Comparison of ENCODE assay signal across 8 cellular contexts in genomic region chr7:150270101-150270824, GRCh38. TPM values are rescaled to one million over a fixed set of nuclear protein-coding genes. Genes with fewer than 3 reads are reported as not detected.
A peak's percentile ranks its signal among the peaks of the same experiment; 100 is the strongest.
DNase-seq lines count a peak whose midpoint lies in the region; ATAC-seq, FAIRE-seq and TF ChIP-seq lines count a peak whose summit lies in the region.
"Not testable (repeated sequence)": the region's sequence is repeated elsewhere in the genome, so short reads cannot be mapped to it uniquely, and the experiment has no call there.
"Had no signal": no experiment of that assay in that cellular context is flagged by ENCODE, and none has a peak within 500 bp of the region (broad histone marks: within the 10 kb centered on the region; RNA-seq: fewer than 3 reads in every experiment).

No MANE protein-coding gene starts in this region.

- not testable (repeated sequence) for H4K20me1 ChIP-seq in MM.1S (ENCODE audit: insufficient read depth, low read length); HepG2 (ENCODE audit: insufficient read depth, low read length)

- H3K79me2 ChIP-seq in MM.1S (ENCODE audit: low read length); HepG2 (ENCODE audit: insufficient read depth, low read length): not testable (repeated sequence)

- not testable (repeated sequence) for H3K36me3 ChIP-seq in MM.1S (replicated peaks; ENCODE audit: insufficient read depth, low read length); bronchial epithelial cell (ENCODE audit: control insufficient read depth, insufficient read depth, low read length); HepG2 (replicated peaks in 1 of 2; ENCODE audit: control insufficient read depth in 1 of 2, insufficient read depth in 2 of 2, low read length in 2 of 2); psoas muscle (ENCODE audit: insufficient read depth in 1 of 2, low read depth in 1 of 2); aorta (ENCODE audit: control insufficient read depth in 1 of 2, insufficient read depth in 2 of 2, low read length in 1 of 2)

- peak; percentile 61 for FAIRE-seq in GM12891 (lab: Jason Lieb, UNC)
- FAIRE-seq in bronchial epithelial cell (lab: Jason Lieb, UNC) = peak; percentile 86
- not testable (repeated sequence) for FAIRE-seq in HepG2 (lab: Jason Lieb, UNC)

- DNase-seq in GM12891 (ENCODE audit: insufficient read length, low spot score); bronchial epithelial cell (ENCODE audit: low read depth); HepG2 (ENCODE audit: low spot score); psoas muscle; aorta: not testable (repeated sequence)
- DNase-seq in MM.1S (peak; percentile 22), RPMI8226 (peak; percentile 4)

- not testable (repeated sequence) for H3K4me3 ChIP-seq in MM.1S (ENCODE audit: low read length); bronchial epithelial cell (ENCODE audit: low read depth, low read length); HepG2 (replicated peaks in 1 of 3; ENCODE audit: insufficient read depth in 1 of 3, low read depth in 2 of 3, low read length in 3 of 3); psoas muscle; aorta (ENCODE audit: low read length in 2 of 2)

- not testable (repeated sequence) for H3K27ac ChIP-seq in MM.1S (ENCODE audit: low read length); HepG2 (ENCODE audit: extremely low read length, insufficient read depth, low read length); psoas muscle; aorta (ENCODE audit: low read depth in 1 of 2, low read length in 2 of 2)

- TF ChIP-seq EP300 in HepG2 (IDR thresholded peaks at IDR 0.05; ENCODE audit: low read depth in 2 of 2, low read length in 2 of 2); HepG2 (CRISPR knock-in tag; IDR thresholded peaks at IDR 0.05; ENCODE audit: borderline replicate concordance): not testable (repeated sequence)

- H3K9ac ChIP-seq in MM.1S (ENCODE audit: low read length); HepG2 (ENCODE audit: insufficient read depth, low read depth, low read length): not testable (repeated sequence)

- intact Hi-C loops in HepG2 (cut with micrococcal nuclease; ENCODE audit: unreplicated experiment); psoas muscle (cut with DNase I): not testable (repeated sequence)
- intact Hi-C loops in aorta (cut with DNase I) = loop anchor here (10.0 kb wide), 1 partner anchor 385 kb away; no protein-coding TSS in a partner anchor

- H3K27me3 ChIP-seq in MM.1S (replicated peaks; ENCODE audit: insufficient read depth, low read length); bronchial epithelial cell (ENCODE audit: control insufficient read depth, insufficient read depth, low read length); HepG2 (ENCODE audit: control insufficient read depth in 1 of 2, insufficient read depth in 2 of 2, low read length in 2 of 2); psoas muscle (ENCODE audit: insufficient read depth in 3 of 3, low read length in 2 of 3); aorta (ENCODE audit: control insufficient read depth in 1 of 2, insufficient read depth in 2 of 2, low read length in 1 of 2): not testable (repeated sequence)

- not testable (repeated sequence) for TF ChIP-seq RAD21 in HepG2 (CRISPR knock-in tag; IDR thresholded peaks at IDR 0.05)

- in situ Hi-C loops in HepG2 (cut with HindIII; ENCODE audit: extremely low pct_ligation_motif_present, low pct_unique_long_range_greater_than_20kb) = not testable (repeated sequence)

- not testable (repeated sequence) for H3K4me1 ChIP-seq in MM.1S (ENCODE audit: low read length); HepG2 (ENCODE audit: insufficient read depth, low read length); psoas muscle; aorta (ENCODE audit: control insufficient read depth in 1 of 2, insufficient read depth in 2 of 2, low read length in 2 of 2)

- not testable (repeated sequence) for H3K4me2 ChIP-seq in MM.1S (ENCODE audit: low read depth, low read length); HepG2 (ENCODE audit: low read depth, low read length)

- CTCF ChIA-PET in HepG2 (lab: Yijun Ruan, JAX; ENCODE audit: low intra/inter-chr PET ratio, low total read pairs) = not testable (repeated sequence)

- ATAC-seq in HepG2 = not testable (repeated sequence)
- ATAC-seq in psoas muscle (peak; percentile 50 to 78 (median 63)), aorta (ENCODE audit: low FRiP score) (peak; percentile 31)

- H3K9me2 ChIP-seq in MM.1S (replicated peaks; ENCODE audit: insufficient read depth, low read length) = not testable (repeated sequence)

- H3K9me3 ChIP-seq in MM.1S (replicated peaks; ENCODE audit: insufficient read depth, low read length); HepG2 (ENCODE audit: low read length); psoas muscle; aorta (ENCODE audit: control insufficient read depth, low read length): not testable (repeated sequence)

- not testable (repeated sequence) for TF ChIP-seq POLR2A in GM12891 (IDR thresholded peaks at IDR 0.05; ENCODE audit: low read depth, low read length); HepG2 (IDR thresholded peaks at IDR 0.05; ENCODE audit: insufficient read depth in 1 of 2, low read depth in 2 of 2, low read length in 2 of 2)

- POLR2A ChIA-PET in HepG2 (lab: Yijun Ruan, JAX) = not testable (repeated sequence)

- TF ChIP-seq CTCF in MM.1S (IDR thresholded peaks at IDR 0.05; ENCODE audit: low read length); bronchial epithelial cell (IDR thresholded peaks at IDR 0.05; ENCODE audit: insufficient read depth, low read length, severe bottlenecking); HepG2 (CRISPR knock-in tag; IDR thresholded peaks at IDR 0.05); psoas muscle (IDR thresholded peaks at IDR 0.05): not testable (repeated sequence)

- H2AFZ ChIP-seq in MM.1S (ENCODE audit: low read length); HepG2 (ENCODE audit: low read length): not testable (repeated sequence)

- 92% methylated on average over 9 of the region's 18 CpGs for WGBS in HepG2 (ENCODE audit: low lambda C conversion rate)
- WGBS in psoas muscle, 3 donors = 84 to 97% (median 86%) methylated on average over 7 to 9 of the region's 18 CpGs
- 89 to 94% methylated on average over 7 to 11 of the region's 18 CpGs for WGBS in aorta, 2 donors

- H3F3A ChIP-seq in MM.1S (ENCODE audit: insufficient read depth, low read length) = not testable (repeated sequence)

- not testable (repeated sequence) for BruUV-seq in HepG2 (replicated peaks; lab: Mats Ljungman, UMichigan)

RNA-seq across cellular contexts. Expression of gene LRRC61, which starts 52.9 kb away (rescaled TPM):
- polyA plus RNA-seq in GM12891 (2012; ENCODE audit: low read depth, missing spikeins) = 27.7 TPM
- total RNA-seq in bronchial epithelial cell = 7.6 and 8.2 TPM in 2 replicates
- total RNA-seq in HepG2 (2016; rRNA removed; fragmentation: Illumina TruSeq; extraction: Trizol) = 34.8 and 38.4 TPM in 2 replicates
- total RNA-seq in HepG2 (2016; cell fraction: cytosol; rRNA removed; fragmentation: Illumina TruSeq; extraction: Trizol; ENCODE audit: low read depth) = 10.3 and 10.8 TPM in 2 replicates
- 30.5 and 35.2 TPM in 2 replicates for total RNA-seq in HepG2 (2016; cell fraction: insoluble cytoplasmic fraction; rRNA removed; fragmentation: Illumina TruSeq; extraction: Trizol)
- total RNA-seq in HepG2 (2016; cell fraction: membrane; rRNA removed; fragmentation: Illumina TruSeq; extraction: Trizol) = 34.2 and 36.9 TPM in 2 replicates
- 25.0 and 31.2 TPM in 2 replicates for total RNA-seq in HepG2 (2016; cell fraction: nucleus; rRNA removed; fragmentation: Illumina TruSeq; extraction: Trizol)
- 33.0 and 42.2 TPM in 2 replicates for polyA plus RNA-seq in HepG2 (2011; rRNA removed)
- 34.7 and 58.3 TPM in 2 replicates for polyA plus RNA-seq in HepG2 (2011; cell fraction: cytosol; rRNA removed)
- 25.0 and 33.0 TPM in 2 replicates for polyA plus RNA-seq in HepG2 (2011; cell fraction: nucleus; rRNA removed)
- 22.2 and 36.3 TPM in 2 replicates for polyA plus RNA-seq in HepG2 (2012)
- 19.9 and 25.0 TPM in 2 replicates for polyA plus RNA-seq in HepG2 (2016; cell fraction: cytosol; fragmentation: Illumina TruSeq; extraction: Trizol; ENCODE audit: low read depth)
- 36.4 and 46.3 TPM in 2 replicates for polyA plus RNA-seq in HepG2 (2016; cell fraction: insoluble cytoplasmic fraction; fragmentation: Illumina TruSeq; extraction: Trizol; ENCODE audit: low read depth)
- 41.1 and 42.5 TPM in 2 replicates for polyA plus RNA-seq in HepG2 (2016; cell fraction: membrane; fragmentation: Illumina TruSeq; extraction: Trizol; ENCODE audit: low read depth)
- polyA plus RNA-seq in HepG2 (2016; cell fraction: nucleus; fragmentation: Illumina TruSeq; extraction: Trizol; ENCODE audit: insufficient read depth, low read depth) = 34.8 and 36.2 TPM in 2 replicates
- polyA minus RNA-seq in HepG2 (2011; rRNA and poly(A)+ RNA removed; ENCODE audit: low replicate concordance) = 45.8 and 71.1 TPM in 2 replicates
- polyA minus RNA-seq in HepG2 (2011; cell fraction: cytosol; rRNA and poly(A)+ RNA removed) = 33.7 and 34.5 TPM in 2 replicates
- polyA minus RNA-seq in HepG2 (2011; cell fraction: nucleus; rRNA and poly(A)+ RNA removed) = 13.3 and 15.4 TPM in 2 replicates
- 1 to 10 TPM in 3 of 4 donors, under 1 TPM in 1; 0.88 to 4.4 (median 2.6) TPM for total RNA-seq in psoas muscle
- polyA plus RNA-seq in psoas muscle = 1 to 10 TPM; 2.0 to 3.8 (median 3.3) TPM
- 1 to 10 TPM; 2.5 to 2.6 TPM for total RNA-seq in aorta
- polyA plus RNA-seq in aorta = 1 to 10 TPM in 1 of 2 donors, under 1 TPM in 1; 0.15 to 2.6 TPM
- total RNA-seq: A172 had no signal

RNA-seq across cellular contexts. Expression of gene ACTR3C, which starts 53.1 kb away (rescaled TPM):
- polyA plus RNA-seq in GM12891 (2012; ENCODE audit: low read depth, missing spikeins) = 3.9 TPM
- 4.2 and 6.4 TPM in 2 replicates for total RNA-seq in bronchial epithelial cell
- 4.1 and 7.5 TPM in 2 replicates for total RNA-seq in HepG2 (2016; rRNA removed; fragmentation: Illumina TruSeq; extraction: Trizol)
- total RNA-seq in HepG2 (2016; cell fraction: cytosol; rRNA removed; fragmentation: Illumina TruSeq; extraction: Trizol; ENCODE audit: low read depth) = 7.2 and 7.8 TPM in 2 replicates
- 3.7 and 6.7 TPM in 2 replicates for total RNA-seq in HepG2 (2016; cell fraction: insoluble cytoplasmic fraction; rRNA removed; fragmentation: Illumina TruSeq; extraction: Trizol)
- total RNA-seq in HepG2 (2016; cell fraction: membrane; rRNA removed; fragmentation: Illumina TruSeq; extraction: Trizol) = 4.8 and 5.6 TPM in 2 replicates
- 17.1 and 19.7 TPM in 2 replicates for total RNA-seq in HepG2 (2016; cell fraction: nucleus; rRNA removed; fragmentation: Illumina TruSeq; extraction: Trizol)
- 3.2 and 3.8 TPM in 2 replicates for polyA plus RNA-seq in HepG2 (2011; rRNA removed)
- 2.5 and 2.7 TPM in 2 replicates for polyA plus RNA-seq in HepG2 (2011; cell fraction: cytosol; rRNA removed)
- polyA plus RNA-seq in HepG2 (2011; cell fraction: nucleus; rRNA removed) = 4.0 and 4.3 TPM in 2 replicates
- polyA plus RNA-seq in HepG2 (2012) = 1.2 and 1.4 TPM in 2 replicates
- polyA plus RNA-seq in HepG2 (2016; cell fraction: cytosol; fragmentation: Illumina TruSeq; extraction: Trizol; ENCODE audit: low read depth) = 0.95 and 2.7 TPM in 2 replicates
- polyA plus RNA-seq in HepG2 (2016; cell fraction: insoluble cytoplasmic fraction; fragmentation: Illumina TruSeq; extraction: Trizol; ENCODE audit: low read depth) = 1.9 and 3.9 TPM in 2 replicates
- polyA plus RNA-seq in HepG2 (2016; cell fraction: membrane; fragmentation: Illumina TruSeq; extraction: Trizol; ENCODE audit: low read depth) = 1.4 and 1.6 TPM in 2 replicates
- 4.9 and 8.0 TPM in 2 replicates for polyA plus RNA-seq in HepG2 (2016; cell fraction: nucleus; fragmentation: Illumina TruSeq; extraction: Trizol; ENCODE audit: insufficient read depth, low read depth)
- 10.0 and 39.9 TPM in 2 replicates for polyA minus RNA-seq in HepG2 (2011; rRNA and poly(A)+ RNA removed; ENCODE audit: low replicate concordance)
- 2.6 and 3.3 TPM in 2 replicates for polyA minus RNA-seq in HepG2 (2011; cell fraction: cytosol; rRNA and poly(A)+ RNA removed)
- polyA minus RNA-seq in HepG2 (2011; cell fraction: nucleus; rRNA and poly(A)+ RNA removed) = 44.3 and 59.4 TPM in 2 replicates
- 1 to 10 TPM in 3 of 4 donors, under 1 TPM in 1; 0.71 to 3.3 (median 3.0) TPM for total RNA-seq in psoas muscle
- 1 to 10 TPM; 1.3 to 3.7 (median 1.4) TPM for polyA plus RNA-seq in psoas muscle
- 1 to 10 TPM; 1.2 to 5.2 TPM for total RNA-seq in aorta
- under 1 TPM in 1 of 2 donors, not detected in 1; 0.75 TPM for polyA plus RNA-seq in aorta
